ENCODE assay signal across 24 cellular contexts in the genomic region with DNA sequence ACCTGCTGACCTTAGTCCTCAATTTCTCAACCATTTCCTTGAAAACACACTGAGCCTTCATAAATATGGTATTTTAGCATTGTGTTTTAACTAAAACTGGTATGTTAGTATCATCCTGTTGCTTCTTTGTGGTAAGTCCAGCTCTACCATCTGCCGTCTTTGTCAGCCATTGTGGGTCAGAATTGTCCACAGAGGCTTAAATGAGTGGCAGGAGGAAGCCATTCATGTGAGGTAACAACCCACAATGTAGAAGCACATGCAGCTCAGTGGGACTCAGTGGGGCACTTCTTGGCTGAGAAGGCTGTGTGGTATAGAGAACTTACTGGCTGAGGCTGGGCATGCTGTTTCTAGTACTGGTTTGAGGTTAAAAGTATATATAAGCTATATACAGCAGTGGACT.
"Had no signal": no experiment of that assay in that cellular context is flagged by ENCODE, and none has a peak within 500 bp of the region (broad histone marks: within the 10 kb centered on the region; RNA-seq: fewer than 3 reads in every experiment).

No MANE protein-coding gene starts in this region.

- H3K9ac ChIP-seq: neural progenitor cell had no signal

- H3K27ac Mint-ChIP-seq: activated CD8-positive, alpha-beta T cell treated with anti-CD3 and anti-CD28 coated beads, Interleukin-2, amount 10 ng/mL, durations not matched to agents 7 days and 5 days; activated naive CD4-positive, alpha-beta T cell treated with anti-CD3 and anti-CD28 coated beads, Interleukin-2, amount 50 U/mL, for 72 hours; activated T-helper 17 cell treated with anti-CD3 and anti-CD28 coated beads, Interleukin-2, amount 50 U/mL, for 72 hours; dendritic cell treated with granulocyte-macrophage colony-stimulating factor and Interleukin-4, amounts not matched to agents 40 ng/mL and 50 ng/mL, for 4 days; immature natural killer cell; neural progenitor cell; stimulated activated memory B cell treated with anti-CD40 and anti-IgM and Interleukin-4, amounts not matched to agents 10 μg/mL and 1 μg/mL and 100 μg/mL, for 72 hours had no signal

- H3K36me3 Mint-ChIP-seq: activated naive CD4-positive, alpha-beta T cell treated with anti-CD3 and anti-CD28 coated beads, Interleukin-2, amount 50 U/mL, for 72 hours; naive thymus-derived CD8-positive, alpha-beta T cell; neural progenitor cell; stimulated activated memory B cell treated with anti-CD40 and anti-IgM and Interleukin-4, amounts not matched to agents 10 μg/mL and 1 μg/mL and 100 μg/mL, for 72 hours had no signal

- H3K9me3 Mint-ChIP-seq: activated naive CD4-positive, alpha-beta T cell treated with anti-CD3 and anti-CD28 coated beads, Interleukin-2, amount 50 U/mL, for 72 hours; activated T-helper 17 cell treated with anti-CD3 and anti-CD28 coated beads, Interleukin-2, amount 50 U/mL, for 72 hours; neural progenitor cell had no signal

- H3K27ac ChIP-seq: brain microvascular endothelial cell, left ventricle myocardium inferior, neural progenitor cell, stomach, suprapubic skin, tibial nerve, VCaP had no signal

- H3K27me3 ChIP-seq: brain microvascular endothelial cell, neural progenitor cell, stomach, suprapubic skin, tibial nerve had no signal

- H3K4me1 ChIP-seq: suprapubic skin had no signal

- DNase-seq: activated CD4-positive, alpha-beta T cell treated with anti-CD3 and anti-CD28 coated beads, Interleukin-2, amount 50 U/mL, for 1 hour; activated CD8-positive, alpha-beta T cell treated with anti-CD3 and anti-CD28 coated beads, Interleukin-2, amount 10 ng/mL, durations not matched to agents 7 days and 5 days; activated T-cell treated with anti-CD3 and anti-CD28 coated beads, Interleukin-2, amount 50 U/mL, for 1 hour; aorta; brain microvascular endothelial cell; caudate nucleus; effector CD4-positive, alpha-beta T cell; foreskin melanocyte; immature natural killer cell; left ventricle myocardium inferior; naive thymus-derived CD8-positive, alpha-beta T cell; stimulated activated CD4-positive, alpha-beta T cell treated with anti-CD3 and anti-CD28 coated beads, Interleukin-15, amount 100 ng/mL, for 24 hours; stomach had no signal

- H3K4me2 ChIP-seq: neural progenitor cell, smooth muscle cell had no signal

- H2AFZ ChIP-seq: neural progenitor cell had no signal

- H3K4me3 Mint-ChIP-seq: activated CD8-positive, alpha-beta T cell treated with anti-CD3 and anti-CD28 coated beads, Interleukin-2, amount 10 ng/mL, durations not matched to agents 7 days and 5 days; activated T-helper 17 cell treated with anti-CD3 and anti-CD28 coated beads, Interleukin-2, amount 50 U/mL, for 72 hours; dendritic cell treated with granulocyte-macrophage colony-stimulating factor and Interleukin-4, amounts not matched to agents 40 ng/mL and 50 ng/mL, for 4 days; immature natural killer cell; naive thymus-derived CD8-positive, alpha-beta T cell; neural progenitor cell; stimulated activated memory B cell treated with anti-CD40 and anti-IgM and Interleukin-4, amounts not matched to agents 10 μg/mL and 1 μg/mL and 100 μg/mL, for 72 hours had no signal

- H3K4me3 ChIP-seq: left ventricle myocardium inferior, neural progenitor cell, smooth muscle cell, stomach, suprapubic skin, tibial nerve had no signal

- H3K36me3 ChIP-seq: brain microvascular endothelial cell, left ventricle myocardium inferior, neural progenitor cell, stomach, suprapubic skin, tibial nerve had no signal

- H3K4me1 Mint-ChIP-seq: activated T-helper 17 cell treated with anti-CD3 and anti-CD28 coated beads, Interleukin-2, amount 50 U/mL, for 72 hours; immature natural killer cell; naive thymus-derived CD8-positive, alpha-beta T cell; neural progenitor cell had no signal

- H3K27me3 Mint-ChIP-seq: stimulated activated memory B cell treated with anti-CD40 and anti-IgM and Interleukin-4, amounts not matched to agents 10 μg/mL and 1 μg/mL and 100 μg/mL, for 72 hours had no signal

- H3K9me3 ChIP-seq: stomach, suprapubic skin had no signal

- ATAC-seq: activated CD4-positive, CD25-positive, alpha-beta regulatory T cell treated with anti-CD3 and anti-CD28 coated beads, Interleukin-2, amount 50 U/mL, for 24 hours; activated CD8-positive, alpha-beta T cell treated with anti-CD3 and anti-CD28 coated beads, Interleukin-2, amount 10 ng/mL, durations not matched to agents 7 days and 5 days; activated naive CD4-positive, alpha-beta T cell treated with anti-CD3 and anti-CD28 coated beads, Interleukin-2, amount 50 U/mL, for 72 hours; activated T-helper 17 cell treated with anti-CD3 and anti-CD28 coated beads, Interleukin-2, amount 50 U/mL, for 72 hours; naive thymus-derived CD8-positive, alpha-beta T cell; sciatic nerve; stimulated activated memory B cell treated with anti-CD40 and anti-IgM and Interleukin-4, amounts not matched to agents 10 μg/mL and 1 μg/mL and 100 μg/mL, for 72 hours had no signal
